Comparison of ENCODE assay signal across 19 cellular contexts in the genomic region with DNA sequence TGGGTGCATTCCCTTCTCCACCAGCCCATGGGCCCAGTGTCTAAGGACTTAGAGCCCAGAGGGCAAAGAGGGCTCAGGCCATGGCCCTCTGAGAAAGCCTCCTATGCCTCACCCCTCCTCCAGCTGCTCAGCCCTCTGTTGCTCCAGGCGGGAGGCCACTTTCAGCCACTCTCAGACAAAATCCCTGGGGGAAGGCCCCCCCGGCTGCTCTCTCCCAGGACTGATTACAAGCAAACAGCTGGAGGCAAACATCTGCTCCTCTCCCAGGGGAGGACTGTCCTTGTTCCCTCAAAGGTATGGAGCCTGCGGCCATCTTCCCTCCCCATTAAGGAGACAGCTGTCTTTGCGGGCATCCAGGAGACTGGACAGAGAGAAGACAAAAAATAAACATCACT. TPM values are rescaled to one million over a fixed set of nuclear protein-coding genes. Genes with fewer than 3 reads are reported as not detected.
DNase-seq lines count a peak whose midpoint lies in the region; ATAC-seq, FAIRE-seq and TF ChIP-seq lines count a peak whose summit lies in the region.
"Had no signal": no experiment of that assay in that cellular context is flagged by ENCODE, and none has a peak within 500 bp of the region (broad histone marks: within the 10 kb centered on the region; RNA-seq: fewer than 3 reads in every experiment).

No MANE protein-coding gene starts in this region.

- POLR2A ChIA-PET in HCT116 (lab: Charles Lee): no interaction called here

- H3K9ac ChIP-seq in BLaER1 treated with 17β-estradiol and CSF1 and Interleukin-3, amounts not matched to agents 10 nM and 100 nM: 0 out of 22 replicates have a peak overlapping the region, but pooled peaks of 1 of the 11 experiments have one; percentile 11
- no peak overlapping the region for H3K9ac ChIP-seq in HCT116 (ENCODE audit: low read length)

- DNase-seq in HCT116 (ENCODE audit: low read depth, low spot score): no peak
- DNase-seq in NCI-H2107 treated with DMSO at 0.1 percent for 48 hours (lab: John Stamatoyannopoulos, UW; ENCODE audit: unreplicated experiment): peak; percentile 56
- DNase-seq in bronchial epithelial cell (ENCODE audit: low read depth): no peak
- no peak for DNase-seq in GM19240 (ENCODE audit: insufficient read length, low spot score)
- DNase-seq in HUDEP-2 (lab: John Stamatoyannopoulos, UW; ENCODE audit: unreplicated experiment in 76 of 76): no peak
- DNase-seq: activated CD4-positive, alpha-beta T cell treated with anti-CD3 and anti-CD28 coated beads for 36 hours; left colon; NCI-H1930; right lobe of liver; stimulated activated CD4-positive, alpha-beta T cell treated with anti-CD3 and anti-CD28 coated beads, Interleukin-2, amount 100 ng/mL, for 24 hours; T-helper 9 cell had no signal

- H3K9me2 ChIP-seq in HCT116 (ENCODE audit: insufficient read depth): no peaks in the 10 kb centered on the region

- no peak overlapping the region for H3K27ac ChIP-seq in BLaER1 treated with 17β-estradiol and CSF1 and Interleukin-3, amounts not matched to agents 10 nM and 100 nM
- no peak overlapping the region for H3K27ac ChIP-seq in HCT116 (ENCODE audit: low read depth, low read length)
- H3K27ac ChIP-seq: ascending aorta, HL-60, right lobe of liver, SJSA1, suprapubic skin had no signal

- RAD21 ChIA-PET in HCT116 (lab: Charles Lee; ENCODE audit: low non-redundant PET in 1 of 2, low total read pairs in 2 of 2, uncharacterized antibody in 2 of 2, unreplicated experiment in 2 of 2): no interaction called here

- H4K20me1 ChIP-seq in BLaER1 treated with 17β-estradiol and CSF1 and Interleukin-3, amounts not matched to agents 10 nM and 100 nM: peaks cover 0 to 33% (median 19%) of the 10 kb centered on the region in 11 experiments; a peak in 16 of 22 replicates
- H4K20me1 ChIP-seq in HCT116 (ENCODE audit: insufficient read depth): no peaks in the 10 kb centered on the region

- H3K4me2 ChIP-seq in BLaER1 treated with 17β-estradiol and CSF1 and Interleukin-3, amounts not matched to agents 10 nM and 100 nM: peak overlapping the region in 9 of 11 experiments; percentile 29 to 82 (median 68); a peak in 17 of 22 replicates
- H3K4me2 ChIP-seq in HCT116 (ENCODE audit: low read length): peak overlapping the region; percentile 55

- H3K9me3 ChIP-seq in BLaER1 treated with 17β-estradiol and CSF1 and Interleukin-3, amounts not matched to agents 10 nM and 100 nM (replicated peaks in 1 of 11): no peaks in the 10 kb centered on the region
- H3K9me3 ChIP-seq in HCT116 (ENCODE audit: control insufficient read depth in 1 of 2, insufficient read depth in 1 of 2, low read depth in 1 of 2, low read length in 2 of 2): no peaks in the 10 kb centered on the region
- H3K9me3 ChIP-seq: ascending aorta, right lobe of liver, suprapubic skin had no signal

- no peak for TF ChIP-seq POLR2A in HCT116 (IDR thresholded peaks at IDR 0.05; ENCODE audit: borderline replicate concordance, extremely low read depth, insufficient read depth, insufficient read length)

- no peak overlapping the region for H3K4me3 ChIP-seq in BLaER1 treated with 17β-estradiol and CSF1 and Interleukin-3, amounts not matched to agents 10 nM and 100 nM
- H3K4me3 ChIP-seq in HCT116 (replicated peaks in 1 of 2; ENCODE audit: low read depth in 1 of 2, low read length in 2 of 2): no peak overlapping the region
- no peak overlapping the region for H3K4me3 ChIP-seq in bronchial epithelial cell (ENCODE audit: low read depth, low read length)
- H3K4me3 ChIP-seq: ascending aorta, right lobe of liver, SJSA1, suprapubic skin had no signal

- no peaks in the 10 kb centered on the region for H3K79me2 ChIP-seq in HCT116 (ENCODE audit: insufficient read depth, low read length)

- peaks cover 32 to 52% (median 40%) of the 10 kb centered on the region in 11 experiments for H3K27me3 ChIP-seq in BLaER1 treated with 17β-estradiol and CSF1 and Interleukin-3, amounts not matched to agents 10 nM and 100 nM
- no peaks in the 10 kb centered on the region for H3K27me3 ChIP-seq in HCT116 (ENCODE audit: insufficient read depth, low read length)
- peaks cover 24% of the 10 kb centered on the region for H3K27me3 ChIP-seq in bronchial epithelial cell (ENCODE audit: control insufficient read depth, insufficient read depth, low read length)

- peaks cover 8 to 50% (median 37%) of the 10 kb centered on the region in 10 experiments; a peak in 19 of 20 replicates for H3K4me1 ChIP-seq in BLaER1 treated with 17β-estradiol and CSF1 and Interleukin-3, amounts not matched to agents 10 nM and 100 nM
- peaks cover 6 to 37% of the 10 kb centered on the region in 2 experiments for H3K4me1 ChIP-seq in HCT116 (ENCODE audit: control insufficient read depth in 1 of 2, insufficient read depth in 2 of 2, low read length in 2 of 2)
- H3K4me1 ChIP-seq: right lobe of liver had no signal

- ATAC-seq in HCT116 (peak; percentile 7; the same call in 1 of the 2 replicates), GM18520 (IDR thresholded peaks at IDR 0.05; ENCODE audit: unreplicated experiment) (no peak), GM18868 (IDR thresholded peaks at IDR 0.05; ENCODE audit: unreplicated experiment) (no peak)
- ATAC-seq: activated CD4-positive, alpha-beta T cell treated with anti-CD3 and anti-CD28 coated beads for 36 hours; left colon; right lobe of liver had no signal

- FAIRE-seq in bronchial epithelial cell (lab: Jason Lieb, UNC): peak; percentile 77
- FAIRE-seq: endometrium had no signal

- no peaks in the 10 kb centered on the region for H3K36me3 ChIP-seq in BLaER1 treated with 17β-estradiol and CSF1 and Interleukin-3, amounts not matched to agents 10 nM and 100 nM
- H3K36me3 ChIP-seq in HCT116 (ENCODE audit: control insufficient read depth in 1 of 2, insufficient read depth in 2 of 2, low read length in 2 of 2): no peaks in the 10 kb centered on the region
- no peaks in the 10 kb centered on the region for H3K36me3 ChIP-seq in bronchial epithelial cell (ENCODE audit: control insufficient read depth, insufficient read depth, low read length)
- H3K36me3 ChIP-seq: ascending aorta, right lobe of liver, SJSA1, suprapubic skin had no signal

- no peak for TF ChIP-seq RAD21 in HCT116 (IDR thresholded peaks at IDR 0.05; ENCODE audit: low read depth)

- BruUV-seq in HCT116 (replicated peaks; lab: Mats Ljungman, UMichigan): no TSS peak

- H2AFZ ChIP-seq in HCT116 (ENCODE audit: low read depth, low read length, poor library complexity, severe bottlenecking): no peak overlapping the region

- no peak for TF ChIP-seq CTCF in HCT116 (IDR thresholded peaks at IDR 0.05 in 2 of 3, conservative IDR thresholded peaks at IDR 0.05 in 1 of 3; ENCODE audit: borderline replicate concordance in 1 of 3, insufficient read depth in 1 of 3, low read depth in 2 of 3, low read length in 2 of 3)
- TF ChIP-seq CTCF in bronchial epithelial cell (IDR thresholded peaks at IDR 0.05; ENCODE audit: insufficient read depth, low read length, severe bottlenecking): no peak

- CTCF ChIA-PET in HCT116 (lab: Charles Lee): interaction anchor here (4.2 kb wide), 1 partner anchor 38 kb away, joined by 16 read pairs; no protein-coding TSS in a partner anchor

- intact Hi-C loops in HCT116 (cut with micrococcal nuclease): no loop called here

TF ChIP-seq in HCT116, 20 proteins besides CTCF, POLR2A, EP300 and RAD21:
- no peak for TF ChIP-seq YY1 (IDR thresholded peaks at IDR 0.05; ENCODE audit: extremely low read depth, insufficient replicate concordance, low read depth, low read length)
- TF ChIP-seq, protein P1, sequence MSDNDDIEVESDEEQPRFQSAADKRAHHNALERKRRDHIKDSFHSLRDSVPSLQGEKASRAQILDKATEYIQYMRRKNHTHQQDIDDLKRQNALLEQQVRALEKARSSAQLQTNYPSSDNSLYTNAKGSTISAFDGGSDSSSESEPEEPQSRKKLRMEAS (IDR thresholded peaks at IDR 0.05): no peak
- TF ChIP-seq TCF7L2 (IDR thresholded peaks at IDR 0.05; ENCODE audit: borderline replicate concordance, extremely low read depth, insufficient read depth, insufficient read length): no peak
TF ChIP-seq in HCT116: peak in this region for 0.

RNA-seq across cellular contexts. Expression of gene DLX4, which starts 54.9 kb away (rescaled TPM):
- total RNA-seq in HCT116 (2021; ENCODE audit: unreplicated experiment) (14.0 TPM), bronchial epithelial cell (not detected in 2 replicates)
- 11.5 and 12.4 TPM in 2 replicates for polyA plus RNA-seq in HCT116 (2012)
- total RNA-seq: ascending aorta, right lobe of liver, SJSA1 had no signal

Comparison
In these comparisons a context has a peak if more than half of its experiments do, and no peak if none do; other contexts are left out.
1. RNA of gene DLX4, which starts 54.9 kb away (total RNA-seq): 14.0 TPM in HCT116 (single experiment); not detected in bronchial epithelial cell; every median in the first group is over 10 times any median in the second.